Comparison of ENCODE assay signal across 18 cellular contexts in the genomic region with DNA sequence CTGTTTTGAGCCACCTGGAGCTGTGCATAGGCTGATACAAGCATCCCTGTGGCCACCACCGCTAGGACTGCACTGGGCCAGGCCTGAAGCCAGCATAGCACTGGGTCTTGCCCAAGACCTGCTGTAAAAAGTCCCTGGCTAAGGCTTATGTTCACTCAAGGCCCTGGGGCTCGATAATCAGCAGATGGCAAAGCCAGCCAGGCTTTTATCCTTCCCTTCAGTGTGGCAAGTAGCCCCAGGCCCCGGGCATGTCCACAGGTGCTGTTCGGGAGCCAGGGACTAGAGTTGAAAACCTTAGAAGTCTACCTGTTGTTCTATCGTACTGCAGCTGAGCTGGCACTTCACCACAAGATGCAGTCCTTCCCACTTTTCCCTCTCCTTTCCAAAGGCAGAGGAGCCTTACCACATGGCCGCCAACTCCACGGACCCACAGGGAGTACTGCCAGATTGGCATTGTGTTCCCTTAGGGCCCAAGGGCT.
A peak's percentile ranks its signal among the peaks of the same experiment; 100 is the strongest.
DNase-seq lines count a peak whose midpoint lies in the region; ATAC-seq and TF ChIP-seq lines count a peak whose summit lies in the region.
"Had no signal": no experiment of that assay in that cellular context is flagged by ENCODE, and none has a peak within 500 bp of the region (broad histone marks: within the 10 kb centered on the region; RNA-seq: fewer than 3 reads in every experiment).

No MANE protein-coding gene starts in this region.

- H3K9me3 Mint-ChIP-seq in GM23338 (peaks cover 4% of the 10 kb centered on the region; the same call in 1 of the 3 replicates), endodermal cell (peaks cover 2% of the 10 kb centered on the region)

- H3K4me2 ChIP-seq in GM23338 (no peak overlapping the region), MM.1S (ENCODE audit: low read depth, low read length) (no peak overlapping the region)
- H3K4me2 ChIP-seq: A549; BLaER1 treated with 17β-estradiol and CSF1 and Interleukin-3, amounts not matched to agents 10 nM and 100 nM; PC-9 had no signal

- TF ChIP-seq POLR2A in right lobe of liver (IDR thresholded peaks at IDR 0.05): no peak

- peaks cover 13% of the 10 kb centered on the region; the same call in 1 of the 2 replicates for H3K4me1 ChIP-seq in GM23338 (ENCODE audit: insufficient read depth)
- H3K4me1 ChIP-seq in endodermal cell (ENCODE audit: control insufficient read depth, insufficient read depth, low read length): no peaks in the 10 kb centered on the region
- H3K4me1 ChIP-seq in right lobe of liver: peaks cover 0 to 6% (median 0%) of the 10 kb centered on the region in 4 donors
- no peaks in the 10 kb centered on the region for H3K4me1 ChIP-seq in MM.1S (ENCODE audit: low read length)
- H3K4me1 ChIP-seq: BLaER1 treated with 17β-estradiol and CSF1 and Interleukin-3, amounts not matched to agents 10 nM and 100 nM had no signal

- intact Hi-C loops in right lobe of liver (cut with DNase I): no loop called here

- ATAC-seq in GM23338 (no peak), right lobe of liver (peak; percentile 76 to 98 (median 94))
- ATAC-seq: A549 had no signal

- H3K36me3 ChIP-seq in GM23338 (ENCODE audit: insufficient read depth): no peaks in the 10 kb centered on the region
- no peaks in the 10 kb centered on the region for H3K36me3 ChIP-seq in endodermal cell (ENCODE audit: control insufficient read depth, insufficient read depth, low read length)
- no peaks in the 10 kb centered on the region for H3K36me3 ChIP-seq in right lobe of liver
- no peaks in the 10 kb centered on the region for H3K36me3 ChIP-seq in MM.1S (replicated peaks; ENCODE audit: insufficient read depth, low read length)
- H3K36me3 ChIP-seq: BLaER1 treated with 17β-estradiol and CSF1 and Interleukin-3, amounts not matched to agents 10 nM and 100 nM had no signal

- H3K27ac ChIP-seq in GM23338 (ENCODE audit: low read depth) (no peak overlapping the region), endodermal cell (ENCODE audit: low read depth, low read length) (no peak overlapping the region), right lobe of liver (peak overlapping the region in 1 of 3 donors; percentile 38), MM.1S (ENCODE audit: low read length) (no peak overlapping the region)
- H3K27ac ChIP-seq: BLaER1 treated with 17β-estradiol and CSF1 and Interleukin-3, amounts not matched to agents 10 nM and 100 nM; HL-60; PC-9; SK-N-MC had no signal

- H3K27me3 Mint-ChIP-seq in GM23338 (ENCODE audit: insufficient read depth, low read depth, poor library complexity) (peaks cover 3% of the 10 kb centered on the region), endodermal cell (ENCODE audit: insufficient read depth) (no peaks in the 10 kb centered on the region)

- no peaks in the 10 kb centered on the region for H3K79me2 ChIP-seq in GM23338 (replicated peaks; ENCODE audit: insufficient read depth)
- H3K79me2 ChIP-seq in MM.1S (ENCODE audit: low read length): no peaks in the 10 kb centered on the region

- no peak for TF ChIP-seq CTCF in GM23338 (conservative IDR thresholded peaks at IDR 0.05; ENCODE audit: low read depth in 2 of 2)
- no peak for TF ChIP-seq CTCF in endodermal cell (conservative IDR thresholded peaks at IDR 0.05)
- TF ChIP-seq CTCF in right lobe of liver (IDR thresholded peaks at IDR 0.05): no peak
- no peak for TF ChIP-seq CTCF in MM.1S (IDR thresholded peaks at IDR 0.05; ENCODE audit: low read length)

- no peak for DNase-seq in GM23338 (ENCODE audit: low spot score)
- DNase-seq in RPMI7951 (ENCODE audit: low read depth): peak; percentile 35
- no peak for DNase-seq in endodermal cell
- DNase-seq in right lobe of liver: peak; percentile 60 to 76 (median 68)
- no peak for DNase-seq in MM.1S
- DNase-seq in T-helper 2 cell: no peak
- DNase-seq in activated CD4-positive, CD25-positive, alpha-beta regulatory T cell treated with anti-CD3 and anti-CD28 coated beads, Interleukin-2, amount 50 U/mL, for 72 hours: no peak
- DNase-seq: EL, NCI-H146, NCI-H2081, NCI-H510A treated with DMSO at 0.1 percent for 48 hours, NCI-H82, Right ventricle myocardium superior had no signal

- H3K27ac Mint-ChIP-seq in GM23338: no peak overlapping the region
- H3K27ac Mint-ChIP-seq in endodermal cell: peak overlapping the region; percentile 52

- WGBS in endodermal cell (ENCODE audit: insufficient coverage in 1 of 2, insufficient read length in 1 of 2), 2 experiments: 92 to 100% methylated on average over 5 to 7 of the region's 7 CpGs
- WGBS in right lobe of liver (ENCODE audit: insufficient coverage, low coverage, low lambda C conversion rate, missing lambda C conversion rate): 50% methylated on average over 1 of the region's 7 CpGs

- H3K27me3 ChIP-seq in GM23338 (ENCODE audit: insufficient read depth): no peaks in the 10 kb centered on the region
- H3K27me3 ChIP-seq in endodermal cell (ENCODE audit: control insufficient read depth, insufficient read depth, low read length, poor library complexity, severe bottlenecking): no peaks in the 10 kb centered on the region
- H3K27me3 ChIP-seq in right lobe of liver: no peaks in the 10 kb centered on the region
- H3K27me3 ChIP-seq in MM.1S (replicated peaks; ENCODE audit: insufficient read depth, low read length): no peaks in the 10 kb centered on the region
- H3K27me3 ChIP-seq: BLaER1 treated with 17β-estradiol and CSF1 and Interleukin-3, amounts not matched to agents 10 nM and 100 nM had no signal

- H4K20me1 ChIP-seq in GM23338 (replicated peaks; ENCODE audit: insufficient read depth) (no peaks in the 10 kb centered on the region), MM.1S (ENCODE audit: insufficient read depth, low read length) (no peaks in the 10 kb centered on the region)
- H4K20me1 ChIP-seq: BLaER1 treated with 17β-estradiol and CSF1 and Interleukin-3, amounts not matched to agents 10 nM and 100 nM had no signal

- H3F3A ChIP-seq in GM23338 (replicated peaks; ENCODE audit: low read depth): 0 out of 2 replicates have a peak, but pooled peaks cover 3% of the 10 kb centered on the region
- H3F3A ChIP-seq in MM.1S (ENCODE audit: insufficient read depth, low read length): no peaks in the 10 kb centered on the region

- H2AFZ ChIP-seq in GM23338: peak overlapping the region; percentile 50; the same call in 1 of the 2 replicates
- no peak overlapping the region for H2AFZ ChIP-seq in MM.1S (ENCODE audit: low read length)
- H2AFZ ChIP-seq: PC-9 had no signal

- no peaks in the 10 kb centered on the region for H3K9me2 ChIP-seq in GM23338 (ENCODE audit: insufficient read depth)
- no peaks in the 10 kb centered on the region for H3K9me2 ChIP-seq in MM.1S (replicated peaks; ENCODE audit: insufficient read depth, low read length)

- H3K9ac ChIP-seq in endodermal cell (ENCODE audit: extremely low read depth, low read length, poor library complexity, severe bottlenecking) (no peak overlapping the region), MM.1S (ENCODE audit: low read length) (no peak overlapping the region)
- H3K9ac ChIP-seq: BLaER1 treated with 17β-estradiol and CSF1 and Interleukin-3, amounts not matched to agents 10 nM and 100 nM had no signal

- no peak overlapping the region for H3K4me3 ChIP-seq in GM23338
- no peak overlapping the region for H3K4me3 ChIP-seq in endodermal cell (ENCODE audit: low read length)
- no peak overlapping the region for H3K4me3 ChIP-seq in right lobe of liver
- no peak overlapping the region for H3K4me3 ChIP-seq in MM.1S (ENCODE audit: low read length)
- H3K4me3 ChIP-seq: A549; BLaER1 treated with 17β-estradiol and CSF1 and Interleukin-3, amounts not matched to agents 10 nM and 100 nM; PC-9; SK-N-MC had no signal

- H3K36me3 Mint-ChIP-seq in GM23338 (ENCODE audit: low read depth): no peaks in the 10 kb centered on the region; the same call in 2 of the 3 replicates
- H3K36me3 Mint-ChIP-seq in endodermal cell (ENCODE audit: low read depth): no peaks in the 10 kb centered on the region

- H3K9me3 ChIP-seq in endodermal cell (ENCODE audit: control insufficient read depth, low read length) (peaks cover 10% of the 10 kb centered on the region), right lobe of liver (no peaks in the 10 kb centered on the region), MM.1S (replicated peaks; ENCODE audit: insufficient read depth, low read length) (no peaks in the 10 kb centered on the region)

- no peak overlapping the region for H3K4me3 Mint-ChIP-seq in GM23338
- H3K4me3 Mint-ChIP-seq in endodermal cell: no peak overlapping the region

- H3K4me1 Mint-ChIP-seq in GM23338 (peaks cover 15% of the 10 kb centered on the region), endodermal cell (peaks cover 16% of the 10 kb centered on the region)

TF ChIP-seq in GM23338, 12 proteins besides CTCF, POLR2A, EP300 and RAD21 (continues in another document):
- TF ChIP-seq EZH2phosphoT487 (IDR thresholded peaks at IDR 0.05; ENCODE audit: unreplicated experiment): no peak
- no peak for TF ChIP-seq STAT1 (IDR thresholded peaks at IDR 0.05; ENCODE audit: unreplicated experiment)
- no peak for TF ChIP-seq CREB1 (CRISPR knock-in tag; IDR thresholded peaks at IDR 0.05; ENCODE audit: low read depth)
- no peak for TF ChIP-seq JUNB (IDR thresholded peaks at IDR 0.05; ENCODE audit: unreplicated experiment)
- TF ChIP-seq NANOG (IDR thresholded peaks at IDR 0.05; ENCODE audit: borderline replicate concordance): no peak
- TF ChIP-seq ZNF331 (CRISPR knock-in tag; IDR thresholded peaks at IDR 0.05; ENCODE audit: low read depth): no peak
- TF ChIP-seq, protein P1, sequence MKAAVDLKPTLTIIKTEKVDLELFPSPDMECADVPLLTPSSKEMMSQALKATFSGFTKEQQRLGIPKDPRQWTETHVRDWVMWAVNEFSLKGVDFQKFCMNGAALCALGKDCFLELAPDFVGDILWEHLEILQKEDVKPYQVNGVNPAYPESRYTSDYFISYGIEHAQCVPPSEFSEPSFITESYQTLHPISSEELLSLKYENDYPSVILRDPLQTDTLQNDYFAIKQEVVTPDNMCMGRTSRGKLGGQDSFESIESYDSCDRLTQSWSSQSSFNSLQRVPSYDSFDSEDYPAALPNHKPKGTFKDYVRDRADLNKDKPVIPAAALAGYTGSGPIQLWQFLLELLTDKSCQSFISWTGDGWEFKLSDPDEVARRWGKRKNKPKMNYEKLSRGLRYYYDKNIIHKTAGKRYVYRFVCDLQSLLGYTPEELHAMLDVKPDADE (IDR thresholded peaks at IDR 0.05): no peak

Comparison
In these comparisons a context has a peak if more than half of its experiments do, and no peak if none do; other contexts are left out.
1. DNase-seq: peak in RPMI7951 (single experiment) and right lobe of liver (3 of 3); none in GM23338 (single experiment), endodermal cell (single experiment), MM.1S (single experiment), T-helper 2 cell (0 of 5) and activated CD4-positive, CD25-positive, alpha-beta regulatory T cell treated with anti-CD3 and anti-CD28 coated beads, Interleukin-2, amount 50 U/mL, for 72 hours (single experiment).